Comparison of ENCODE assay signal across 27 cellular contexts in the genomic region with DNA sequence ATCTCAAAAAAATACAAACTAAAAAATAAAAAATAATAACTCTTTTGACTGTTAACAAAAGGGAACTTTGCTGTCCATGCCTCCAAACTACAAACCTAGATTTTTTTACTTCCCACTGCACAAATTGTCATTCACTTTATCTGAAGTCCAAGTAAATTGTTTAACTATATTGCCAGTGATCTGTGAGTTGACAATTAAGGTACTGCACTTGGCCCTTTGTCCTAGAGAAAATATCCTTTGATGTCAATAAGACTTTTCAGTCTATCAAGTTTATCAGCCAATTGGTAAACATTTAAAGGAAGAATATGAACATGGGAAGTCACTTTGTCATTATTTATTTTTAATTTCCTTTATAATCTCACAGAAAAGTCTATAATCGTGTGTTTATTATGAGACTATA.
"Had no signal": no experiment of that assay in that cellular context is flagged by ENCODE, and none has a peak within 500 bp of the region (broad histone marks: within the 10 kb centered on the region; RNA-seq: fewer than 3 reads in every experiment).

No MANE protein-coding gene starts in this region.

- H3K9me3 ChIP-seq: suprapubic skin, testis, thyroid gland, transverse colon, upper lobe of right lung, uterus, vagina had no signal

- H3K36me3 ChIP-seq: stomach, suprapubic skin, thoracic aorta, thyroid gland, tibial artery, tibial nerve, transverse colon, upper lobe of left lung, upper lobe of right lung, uterus, vagina had no signal

- H3K4me3 ChIP-seq: stomach, suprapubic skin, testis, thoracic aorta, thyroid gland, tibial artery, tibial nerve, transverse colon, upper lobe of left lung, upper lobe of right lung, uterus, vagina had no signal

- H3K27ac ChIP-seq: stomach, suprapubic skin, testis, thoracic aorta, thyroid gland, tibial artery, tibial nerve, transverse colon, upper lobe of left lung, upper lobe of right lung, uterus, vagina had no signal

- ATAC-seq: stimulated activated effector memory CD8-positive, alpha-beta T cell treated with anti-CD3 and anti-CD28 coated beads, Interleukin-12 subunit alpha, Interleukin-12 subunit beta, amount 100 ng/mL, for 72 hours; stimulated activated memory B cell treated with anti-CD40 and anti-IgM and Interleukin-4, amounts not matched to agents 10 μg/mL and 1 μg/mL and 100 μg/mL, for 72 hours; stimulated activated naive B cell treated with anti-CD40 and anti-IgM and Interleukin-4, amounts not matched to agents 10 μg/mL and 1 μg/mL and 100 μg/mL, for 72 hours; stimulated activated naive CD8-positive, alpha-beta T cell treated with anti-CD3 and anti-CD28 coated beads, Interleukin-15, amount 100 ng/mL, for 72 hours; stimulated activated naive CD8-positive, alpha-beta T cell treated with anti-CD3 and anti-CD28 coated beads, Interleukin-15, Interleukin-2, amounts not matched to agents 100 U/mL and 50 U/mL, for 24 hours; upper lobe of right lung had no signal

- H3K27me3 ChIP-seq: stomach, suprapubic skin, testis, thyroid gland, tibial artery, tibial nerve, transverse colon, upper lobe of left lung, upper lobe of right lung, uterus, vagina had no signal

- DNase-seq: stimulated activated CD4-positive, alpha-beta T cell treated with anti-CD3 and anti-CD28 coated beads, Interleukin-2, amount 100 ng/mL, for 48 hours; stimulated activated CD4-positive, alpha-beta T cell treated with anti-CD3 and anti-CD28 coated beads, Interleukin-4, amount 100 ng/mL, for 1 hour; stimulated activated CD4-positive, alpha-beta T cell treated with anti-CD3 and anti-CD28 coated beads, Interleukin-4, amount 100 ng/mL, for 24 hours; stimulated activated CD4-positive, alpha-beta T cell treated with anti-CD3 and anti-CD28 coated beads, Interleukin-4, amount 100 ng/mL, for 4 hours; stimulated activated CD8-positive, alpha-beta memory T cell treated with anti-CD3 and anti-CD28 coated beads, Interleukin-4, amount 100 ng/mL, for 48 hours; stimulated activated naive B cell treated with anti-CD40 and anti-IgM and Interleukin-4, amounts not matched to agents 10 μg/mL and 1 μg/mL and 100 μg/mL, for 72 hours; stimulated activated naive CD4-positive, alpha-beta T cell; stimulated activated naive CD4-positive, alpha-beta T cell treated with Interleukin-2 at 50 U/mL for 16 hours; stimulated activated naive CD8-positive, alpha-beta T cell treated with anti-CD3 and anti-CD28 coated beads, Interleukin-15, amount 100 ng/mL, for 72 hours; stimulated activated naive CD8-positive, alpha-beta T cell treated with anti-CD3 and anti-CD28 coated beads, Interleukin-15, Interleukin-2, amounts not matched to agents 100 U/mL and 50 U/mL, for 24 hours; stomach; substantia nigra; testis; thyroid gland; tibial artery; transverse colon; trophoblast cell; upper lobe of left lung; upper lobe of right lung; uterus had no signal

- H3K4me1 ChIP-seq: stomach, suprapubic skin, testis, thyroid gland, tibial artery, tibial nerve, upper lobe of left lung, upper lobe of right lung, uterus, vagina had no signal

- FAIRE-seq: urothelium cell line had no signal
